ENCODE assay signal across 9 cellular contexts in the genomic region with DNA sequence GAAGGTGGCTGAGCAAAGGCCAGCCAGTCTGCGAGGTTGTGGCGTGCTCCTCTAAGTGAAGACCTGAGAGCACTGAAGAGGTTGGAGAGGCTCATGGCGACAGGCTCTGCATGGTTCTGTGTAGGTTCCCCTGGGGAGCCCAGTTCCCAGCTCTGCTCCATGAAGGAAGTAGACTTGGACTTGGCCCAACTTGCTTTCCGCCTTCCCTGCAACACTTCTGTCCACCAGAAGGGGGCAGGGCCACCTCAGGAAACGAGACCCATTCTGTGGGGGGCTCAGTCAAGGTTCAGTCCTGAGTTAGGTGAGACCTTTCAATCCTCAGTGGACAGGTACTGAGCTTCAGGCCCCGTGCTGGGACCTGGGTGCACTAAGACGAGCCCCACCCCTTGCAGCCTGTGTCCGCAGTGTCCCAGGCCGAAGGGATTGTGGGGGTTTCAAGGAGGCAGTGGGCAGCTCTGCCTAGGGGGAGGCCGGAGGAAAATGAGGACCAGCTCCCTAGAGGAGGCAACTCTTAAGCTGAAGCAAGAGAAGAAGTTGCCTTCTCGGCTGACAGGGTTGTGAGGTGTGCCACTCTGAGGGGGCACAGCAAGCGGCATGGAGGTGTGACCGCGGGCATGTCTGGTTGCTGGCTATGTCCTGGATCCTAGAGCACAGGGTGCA. TPM values are rescaled to one million over a fixed set of nuclear protein-coding genes. Genes with fewer than 3 reads are reported as not detected.
DNase-seq lines count a peak whose midpoint lies in the region; ATAC-seq and TF ChIP-seq lines count a peak whose summit lies in the region.
"Had no signal": no experiment of that assay in that cellular context is flagged by ENCODE, and none has a peak within 500 bp of the region (broad histone marks: within the 10 kb centered on the region; RNA-seq: fewer than 3 reads in every experiment).

No MANE protein-coding gene starts in this region.

- H3K4me3 ChIP-seq in cardiac muscle cell = no peak overlapping the region
- no peak overlapping the region for H3K4me3 ChIP-seq in prostate gland

- WGBS in prostate gland = 64% methylated on average over 14 of the region's 14 CpGs

- H3K9me3 Mint-ChIP-seq in activated naive CD8-positive, alpha-beta T cell treated with anti-CD3 and anti-CD28 coated beads for 36 hours = no peaks in the 10 kb centered on the region
- H3K9me3 Mint-ChIP-seq: stimulated activated naive CD8-positive, alpha-beta T cell treated with anti-CD3 and anti-CD28 coated beads, Interleukin-15, Interleukin-2, amounts not matched to agents 100 ng/mL and 50 ng/mL, for 24 hours had no signal

- H3K27ac Mint-ChIP-seq in activated naive CD8-positive, alpha-beta T cell treated with anti-CD3 and anti-CD28 coated beads for 36 hours = no peak overlapping the region
- H3K27ac Mint-ChIP-seq: stimulated activated naive CD8-positive, alpha-beta T cell treated with anti-CD3 and anti-CD28 coated beads, Interleukin-15, Interleukin-2, amounts not matched to agents 100 ng/mL and 50 ng/mL, for 24 hours had no signal

- ATAC-seq in GM21825 (IDR thresholded peaks at IDR 0.05; ENCODE audit: unreplicated experiment) (no peak), HG02623 (IDR thresholded peaks at IDR 0.05; ENCODE audit: unreplicated experiment) (no peak)

- H3K27me3 ChIP-seq in cardiac muscle cell (no peaks in the 10 kb centered on the region), prostate gland (replicated peaks; ENCODE audit: insufficient read depth) (no peaks in the 10 kb centered on the region)

- peaks cover 13% of the 10 kb centered on the region for H3K4me1 ChIP-seq in cardiac muscle cell (ENCODE audit: low read depth)
- H3K4me1 ChIP-seq in prostate gland (replicated peaks) = no peaks in the 10 kb centered on the region

- peak; percentile 98 for TF ChIP-seq CTCF in cardiac muscle cell (IDR thresholded peaks at IDR 0.05; ENCODE audit: low read depth, low read length)
- TF ChIP-seq CTCF in prostate gland (IDR thresholded peaks at IDR 0.05) = peak; percentile 60 to 84 (median 74)

- H3K27ac ChIP-seq in cardiac muscle cell = no peak overlapping the region
- H3K27ac ChIP-seq in prostate gland = no peak overlapping the region

- H3K36me3 ChIP-seq in cardiac muscle cell (no peaks in the 10 kb centered on the region), prostate gland (no peaks in the 10 kb centered on the region)

- no peak overlapping the region for H3K4me3 Mint-ChIP-seq in activated naive CD8-positive, alpha-beta T cell treated with anti-CD3 and anti-CD28 coated beads for 36 hours
- H3K4me3 Mint-ChIP-seq: stimulated activated naive CD8-positive, alpha-beta T cell treated with anti-CD3 and anti-CD28 coated beads, Interleukin-15, Interleukin-2, amounts not matched to agents 100 ng/mL and 50 ng/mL, for 24 hours had no signal

- intact Hi-C loops in prostate gland (cut with DNase I) = loop anchor here (5.0 kb wide), 1 partner anchor 384 kb away; no protein-coding TSS in a partner anchor

- H3K27me3 Mint-ChIP-seq in activated naive CD8-positive, alpha-beta T cell treated with anti-CD3 and anti-CD28 coated beads for 36 hours = no peaks in the 10 kb centered on the region

- TF ChIP-seq POLR2A in prostate gland (IDR thresholded peaks at IDR 0.05) = no peak

- H3K9me3 ChIP-seq in cardiac muscle cell (ENCODE audit: low read depth) (no peaks in the 10 kb centered on the region), prostate gland (no peaks in the 10 kb centered on the region)

- DNase-seq in A172 (ENCODE audit: low spot score) (peak; percentile 38), ELR (ENCODE audit: low read depth) (peak; percentile 56), NCI-H2107 (lab: John Stamatoyannopoulos, UW) (peak; percentile 11), cardiac muscle cell (ENCODE audit: low read depth in 1 of 2, low spot score in 1 of 2) (peak; percentile 74), prostate gland (ENCODE audit: low spot score) (peak; percentile 46)
- DNase-seq in activated naive CD8-positive, alpha-beta T cell treated with anti-CD3 and anti-CD28 coated beads for 36 hours = peak; percentile 32

- no peaks in the 10 kb centered on the region for H3K36me3 Mint-ChIP-seq in activated naive CD8-positive, alpha-beta T cell treated with anti-CD3 and anti-CD28 coated beads for 36 hours

- no peaks in the 10 kb centered on the region for H3K4me1 Mint-ChIP-seq in activated naive CD8-positive, alpha-beta T cell treated with anti-CD3 and anti-CD28 coated beads for 36 hours

RNA-seq across cellular contexts. Expression of gene PCBD1, which starts 15.0 kb away (rescaled TPM):
- 86.4 and 95.6 TPM in 2 replicates for total RNA-seq in A172 (2014; rRNA removed; shearing (Covaris generic))
- 10 to 100 TPM; 36.1 to 37.3 TPM for total RNA-seq in activated naive CD8-positive, alpha-beta T cell treated with anti-CD3 and anti-CD28 coated beads for 36 hours
- total RNA-seq in cardiac muscle cell (145 and 174 TPM in 2 replicates), prostate gland (100 to 1,000 TPM in 1 of 2 donors, 10 to 100 TPM in 1; 87.4 to 121 TPM)
- 222 and 264 TPM in 2 replicates for polyA plus RNA-seq in cardiac muscle cell

Comparison
In these comparisons a context has a peak if more than half of its experiments do, and no peak if none do; other contexts are left out.
1. DNase-seq: peak in every context shown above with its lines; median percentile 74 in cardiac muscle cell; 56 in ELR; 46 in prostate gland; 38 in A172; 32 in activated naive CD8-positive, alpha-beta T cell treated with anti-CD3 and anti-CD28 coated beads for 36 hours; 11 in NCI-H2107.